Comparison of ENCODE assay signal across 15 cellular contexts in the genomic region with DNA sequence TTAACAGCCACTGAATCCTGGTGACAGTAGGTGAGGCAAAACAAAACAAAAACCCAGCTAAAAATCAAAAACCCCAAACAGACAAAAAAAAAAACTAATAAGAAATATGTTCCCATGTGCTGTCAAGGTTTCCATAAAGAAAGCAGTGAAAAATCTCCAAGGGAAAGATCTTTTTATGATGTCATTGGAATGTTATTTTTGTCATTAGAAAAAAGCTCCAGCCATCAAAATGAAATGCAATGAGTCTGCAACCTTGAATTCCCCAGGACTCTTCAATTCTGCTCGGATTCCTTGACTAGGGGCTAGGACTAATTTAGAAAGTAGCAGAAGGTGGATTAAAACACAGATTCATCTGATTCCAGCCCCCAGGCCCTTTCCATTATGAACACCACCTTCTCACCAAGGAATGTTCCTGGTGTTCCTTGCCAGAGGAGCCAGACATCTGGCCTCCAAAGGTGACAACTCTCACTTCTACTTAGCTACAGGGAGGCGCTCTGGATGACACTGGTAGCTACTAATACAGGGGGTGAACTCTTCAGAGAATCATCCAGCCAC. TPM values are rescaled to one million over a fixed set of nuclear protein-coding genes. Genes with fewer than 3 reads are reported as not detected.
DNase-seq lines count a peak whose midpoint lies in the region; ATAC-seq and TF ChIP-seq lines count a peak whose summit lies in the region.
"Had no signal": no experiment of that assay in that cellular context is flagged by ENCODE, and none has a peak within 500 bp of the region (broad histone marks: within the 10 kb centered on the region; RNA-seq: fewer than 3 reads in every experiment).

No MANE protein-coding gene starts in this region.

- peaks cover 40% of the 10 kb centered on the region for H3K4me1 ChIP-seq in osteoblast (ENCODE audit: insufficient read depth, low read length)

- in situ Hi-C loops in GM13977 (cut with MboI; ENCODE audit: low pct_unique_long_range_greater_than_20kb, low sequenced_read_pairs, unreplicated experiment): no loop called here

- DNase-seq in AG20443 (ENCODE audit: low spot score) (peak; percentile 46), HFFc6 (peak; percentile 47), cardiac fibroblast (ENCODE audit: low read depth in 2 of 2) (peak; percentile 43 to 76), osteoblast (ENCODE audit: insufficient read length, low spot score, missing footprints) (no peak), GM13977 (ENCODE audit: low spot score) (no peak)
- no peak for DNase-seq in stimulated activated CD4-positive, alpha-beta T cell treated with anti-CD3 and anti-CD28 coated beads, Interleukin-1b, Interleukin-23, amount 100 ng/mL, for 48 hours
- DNase-seq: activated effector memory CD4-positive, alpha-beta T cell treated with Interleukin-2 at 50 U/mL for 16 hours; DND-41; midbrain; NCI-H2107; T1000 had no signal

- peak overlapping the region; percentile 84 for H3K27ac ChIP-seq in osteoblast (ENCODE audit: low read depth, low read length)
- H3K27ac ChIP-seq: cardiac muscle cell, parathyroid adenoma, suprapubic skin had no signal

- TF ChIP-seq CTCF in HFFc6 (IDR thresholded peaks at IDR 0.05) (no peak), cardiac fibroblast (IDR thresholded peaks at IDR 0.05; ENCODE audit: low read depth, low read length) (no peak), osteoblast (IDR thresholded peaks at IDR 0.05; ENCODE audit: extremely low read depth, low read depth, low read length) (no peak), GM13977 (IDR thresholded peaks at IDR 0.05; ENCODE audit: extremely low read depth, insufficient read depth, missing control alignments) (no peak)

- H3K4me1 Mint-ChIP-seq in HFFc6 (ENCODE audit: low read depth): peaks cover 76% of the 10 kb centered on the region

- ATAC-seq in HG03520 (IDR thresholded peaks at IDR 0.05; ENCODE audit: unreplicated experiment): no peak

- no peaks in the 10 kb centered on the region for H3K36me3 ChIP-seq in osteoblast (ENCODE audit: insufficient read depth, low read length)
- H3K36me3 ChIP-seq: cardiac muscle cell, suprapubic skin had no signal

- peak overlapping the region; percentile 75 for H2AFZ ChIP-seq in osteoblast (ENCODE audit: low read length)
- H2AFZ ChIP-seq: parathyroid adenoma had no signal

- peaks cover 2% of the 10 kb centered on the region; the same call in 1 of the 2 replicates for H3K36me3 Mint-ChIP-seq in HFFc6 (ENCODE audit: low read depth)

- no peaks in the 10 kb centered on the region for H3K9me3 ChIP-seq in osteoblast (ENCODE audit: low read depth, low read length)
- H3K9me3 ChIP-seq: suprapubic skin had no signal

- H3K27me3 ChIP-seq in osteoblast (ENCODE audit: insufficient read depth, low read length): no peaks in the 10 kb centered on the region
- H3K27me3 ChIP-seq: cardiac muscle cell, suprapubic skin had no signal

- H3K4me3 ChIP-seq in cardiac fibroblast (replicated peaks in 1 of 2; ENCODE audit: low read depth in 2 of 2, low read length in 2 of 2) (no peak overlapping the region), osteoblast (ENCODE audit: insufficient read depth, low read length) (no peak overlapping the region)
- H3K4me3 ChIP-seq: cardiac muscle cell, suprapubic skin had no signal

- peak overlapping the region; percentile 26 for H3K4me3 Mint-ChIP-seq in HFFc6

- no peaks in the 10 kb centered on the region for H4K20me1 ChIP-seq in osteoblast (ENCODE audit: insufficient read depth, low read length)

- H3K79me2 ChIP-seq in osteoblast (ENCODE audit: insufficient read depth, low read length): no peaks in the 10 kb centered on the region

- no peaks in the 10 kb centered on the region; the same call in 1 of the 2 replicates for H3K27me3 Mint-ChIP-seq in HFFc6 (ENCODE audit: insufficient read depth)

- peaks cover 9% of the 10 kb centered on the region for H3K9me3 Mint-ChIP-seq in HFFc6

- H3K27ac Mint-ChIP-seq in HFFc6: peak overlapping the region; percentile 78

- peak overlapping the region; percentile 62 for H3K4me2 ChIP-seq in osteoblast (ENCODE audit: insufficient read depth, low read length)

RNA-seq across cellular contexts. Expression of a gene that starts 6.0 kb away (rescaled TPM):
- total RNA-seq in HFFc6 (2021; fragmentation: NEBNext Ultra II Directional; extraction: Animal tissue kit (Norgen Biotek cat#: 25700)): 10 to 100 TPM; 35.1 to 49.6 (median 41.1) TPM
- 51.0 and 72.5 TPM in 2 replicates for total RNA-seq in osteoblast

Comparison
In these comparisons a context has a peak if more than half of its experiments do, and no peak if none do; other contexts are left out.
1. DNase-seq: peak in AG20443 (single experiment), HFFc6 (single experiment) and cardiac fibroblast (2 of 2); none in osteoblast (single experiment), GM13977 (single experiment) and stimulated activated CD4-positive, alpha-beta T cell treated with anti-CD3 and anti-CD28 coated beads, Interleukin-1b, Interleukin-23, amount 100 ng/mL, for 48 hours (single experiment).